In the genomic region with DNA sequence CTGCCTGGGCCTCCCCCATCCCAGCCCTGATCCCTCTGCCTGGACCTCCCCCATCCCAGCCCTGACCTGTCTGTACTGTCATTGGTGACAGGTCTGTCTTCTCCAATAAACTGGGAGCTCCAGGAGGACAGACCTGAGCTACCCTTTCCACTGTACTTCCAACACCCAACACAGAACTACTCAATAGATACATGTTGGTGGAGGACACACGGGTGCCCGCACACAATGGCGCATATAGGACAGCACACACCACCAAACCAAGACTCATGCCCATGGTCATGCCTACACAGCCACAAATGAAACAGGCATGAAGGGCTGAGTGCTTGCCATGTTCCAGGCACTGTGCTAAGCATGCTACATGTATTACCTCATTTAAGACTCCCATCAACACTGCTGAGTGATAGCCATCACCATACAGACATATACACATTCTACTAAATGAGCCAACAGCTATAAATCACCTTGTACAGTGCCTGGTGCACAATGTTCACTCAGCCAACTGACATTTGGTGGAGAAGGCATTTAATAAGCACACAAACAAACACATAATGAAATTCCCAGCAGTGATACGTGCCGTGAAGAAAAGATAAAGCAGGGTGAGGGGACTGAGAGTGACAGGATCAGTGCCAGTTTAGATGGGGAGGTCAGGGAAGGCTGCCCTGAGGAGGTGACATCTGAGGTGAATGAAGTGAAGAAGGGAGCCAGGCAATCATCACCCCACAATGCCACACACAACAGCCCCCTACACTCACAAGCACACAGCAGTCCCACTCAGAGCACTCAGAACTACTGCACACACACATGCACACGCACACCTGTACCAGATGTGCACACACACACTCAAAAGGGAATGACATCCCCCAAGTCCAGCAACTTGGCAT, we compare ENCODE assay signal across 8 cellular contexts. TPM values are rescaled to one million over a fixed set of nuclear protein-coding genes. Genes with fewer than 3 reads are reported as not detected.
A peak's percentile ranks its signal among the peaks of the same experiment; 100 is the strongest.
DNase-seq lines count a peak whose midpoint lies in the region; ATAC-seq and TF ChIP-seq lines count a peak whose summit lies in the region.

No MANE protein-coding gene starts in this region.

- POLR2A ChIA-PET in activated CD8-positive, alpha-beta T cell treated with anti-CD3 and anti-CD28 coated beads, Interleukin-2, amount 10 ng/mL, durations not matched to agents 7 days and 5 days (lab: Charles Lee), result interaction anchor here (0.6 to 1.2 kb wide), 3 partner anchors 8 to 76 kb away, joined by 3 to 4 read pairs (median 3); no protein-coding TSS in a partner anchor

- DNase-seq in heart left ventricle (no peak), left ventricle myocardium superior (no peak), tibial artery (no peak), NCI-H1694 treated with DMSO at 0.1 percent for 48 hours (lab: John Stamatoyannopoulos, UW) (no peak)
- DNase-seq in activated CD8-positive, alpha-beta T cell treated with anti-CD3 and anti-CD28 coated beads, Interleukin-2, amount 10 ng/mL, durations not matched to agents 7 days and 5 days, result no peak

- 58 to 64% (median 62%) methylated on average over 6 of the region's 6 CpGs for WGBS in heart left ventricle, 4 donors

- H3K36me3 ChIP-seq in heart left ventricle (no peaks in the 10 kb centered on the region), iPS-15b (ENCODE audit: control insufficient read depth, insufficient read depth, low read length) (no peaks in the 10 kb centered on the region), tibial artery (no peaks in the 10 kb centered on the region)

- peak overlapping the region; percentile 59 for H3K27ac Mint-ChIP-seq in activated CD8-positive, alpha-beta T cell treated with anti-CD3 and anti-CD28 coated beads, Interleukin-2, amount 10 ng/mL, durations not matched to agents 7 days and 5 days

- intact Hi-C loops in heart left ventricle (cut with DNase I) (loop anchor here (2.0 to 10.0 kb wide), 13 partner anchors 45 to 313 kb away; a partner anchor contains a TSS), left ventricle myocardium superior (cut with micrococcal nuclease) (loop anchor here (10.0 kb wide), 1 partner anchor 53 kb away; no protein-coding TSS in a partner anchor), tibial artery (cut with DNase I; ENCODE audit: low total_unique reads) (loop anchor here (5.0 to 10.0 kb wide), 3 partner anchors 51 to 193 kb away; a partner anchor contains a TSS)

- H3K27me3 ChIP-seq in heart left ventricle (peaks cover 6 to 49% (median 18%) of the 10 kb centered on the region in 9 donors), iPS-15b (ENCODE audit: control insufficient read depth, insufficient read depth, low read length) (peaks cover 25% of the 10 kb centered on the region), tibial artery (peaks cover 0 to 58% of the 10 kb centered on the region in 2 donors)

- H3K27ac ChIP-seq in heart left ventricle, result peak overlapping the region in 1 of 12 donors; percentile 64
- no peak overlapping the region for H3K27ac ChIP-seq in tibial artery

- no peak for TF ChIP-seq CTCF in heart left ventricle (IDR thresholded peaks at IDR 0.05)
- TF ChIP-seq CTCF in tibial artery (IDR thresholded peaks at IDR 0.05), result no peak

- peaks cover 72% of the 10 kb centered on the region for H3K4me1 Mint-ChIP-seq in activated CD8-positive, alpha-beta T cell treated with anti-CD3 and anti-CD28 coated beads, Interleukin-2, amount 10 ng/mL, durations not matched to agents 7 days and 5 days (ENCODE audit: low read depth)

- H3K9me3 Mint-ChIP-seq in activated CD8-positive, alpha-beta T cell treated with anti-CD3 and anti-CD28 coated beads, Interleukin-2, amount 10 ng/mL, durations not matched to agents 7 days and 5 days (ENCODE audit: insufficient read depth), result no peaks in the 10 kb centered on the region

- peak overlapping the region; percentile 86 for H3K4me3 Mint-ChIP-seq in activated CD8-positive, alpha-beta T cell treated with anti-CD3 and anti-CD28 coated beads, Interleukin-2, amount 10 ng/mL, durations not matched to agents 7 days and 5 days

- no peaks in the 10 kb centered on the region for H3K27me3 Mint-ChIP-seq in activated CD8-positive, alpha-beta T cell treated with anti-CD3 and anti-CD28 coated beads, Interleukin-2, amount 10 ng/mL, durations not matched to agents 7 days and 5 days (ENCODE audit: low read depth)

- peaks cover 2 to 64% (median 10%) of the 10 kb centered on the region in 12 donors for H3K4me1 ChIP-seq in heart left ventricle
- no peaks in the 10 kb centered on the region for H3K4me1 ChIP-seq in iPS-15b (ENCODE audit: control insufficient read depth, insufficient read depth, low read length)
- peaks cover 0 to 14% (median 12%) of the 10 kb centered on the region in 4 donors for H3K4me1 ChIP-seq in tibial artery

- no peaks in the 10 kb centered on the region for H3K36me3 Mint-ChIP-seq in activated CD8-positive, alpha-beta T cell treated with anti-CD3 and anti-CD28 coated beads, Interleukin-2, amount 10 ng/mL, durations not matched to agents 7 days and 5 days (ENCODE audit: low read depth)

- no peak overlapping the region for H3K9ac ChIP-seq in iPS-15b (ENCODE audit: low read depth, low read length)

- no peak for ATAC-seq in heart left ventricle
- ATAC-seq in left ventricle myocardium superior, result no peak
- no peak for ATAC-seq in activated CD8-positive, alpha-beta T cell treated with anti-CD3 and anti-CD28 coated beads, Interleukin-2, amount 10 ng/mL, durations not matched to agents 7 days and 5 days
- no peak for ATAC-seq in GM19452 (IDR thresholded peaks at IDR 0.05; ENCODE audit: unreplicated experiment)
- ATAC-seq in HG03108 (IDR thresholded peaks at IDR 0.05; ENCODE audit: unreplicated experiment), result no peak

- TF ChIP-seq POLR2A in heart left ventricle (IDR thresholded peaks at IDR 0.05), result no peak

- H3K4me3 ChIP-seq in heart left ventricle, result peak overlapping the region in 8 of 12 donors; percentile 16 to 65 (median 39)
- peak overlapping the region; percentile 72 for H3K4me3 ChIP-seq in iPS-15b (ENCODE audit: low read depth, low read length)
- peak overlapping the region; percentile 16 to 32 for H3K4me3 ChIP-seq in tibial artery

- CTCF ChIA-PET in activated CD8-positive, alpha-beta T cell treated with anti-CD3 and anti-CD28 coated beads, Interleukin-2, amount 10 ng/mL, durations not matched to agents 7 days and 5 days (lab: Charles Lee), result interaction anchor here (1.1 to 4.2 kb wide), 11 partner anchors 8 to 309 kb away, joined by 3 to 46 read pairs (median 8); a partner anchor contains a TSS

- H3K9me3 ChIP-seq in heart left ventricle (no peaks in the 10 kb centered on the region), iPS-15b (ENCODE audit: control insufficient read depth, insufficient read depth, low read length) (no peaks in the 10 kb centered on the region), tibial artery (no peaks in the 10 kb centered on the region)

RNA-seq across cellular contexts. Expression of a gene that starts 0.9 kb away (rescaled TPM):
- total RNA-seq in heart left ventricle, result 10 to 100 TPM in 1 of 9 donors, 1 to 10 TPM in 1, under 1 TPM in 7; 0.16 to 10.1 (median 0.50) TPM
- polyA plus RNA-seq in heart left ventricle, result under 1 TPM; 0.61 to 0.69 TPM
- total RNA-seq in left ventricle myocardium superior, result 1.8 TPM
- 10 to 100 TPM; 15.7 to 16.3 TPM for total RNA-seq in activated CD8-positive, alpha-beta T cell treated with anti-CD3 and anti-CD28 coated beads, Interleukin-2, amount 10 ng/mL, durations not matched to agents 7 days and 5 days

RNA-seq across cellular contexts. Expression of a gene that starts 55.4 kb away (rescaled TPM):
- total RNA-seq in heart left ventricle, result 10 to 100 TPM in 3 of 9 donors, 1 to 10 TPM in 6; 6.3 to 17.7 (median 8.8) TPM
- polyA plus RNA-seq in heart left ventricle, result 1 to 10 TPM; 5.1 to 6.9 TPM
- 10.2 TPM for total RNA-seq in left ventricle myocardium superior
- total RNA-seq in activated CD8-positive, alpha-beta T cell treated with anti-CD3 and anti-CD28 coated beads, Interleukin-2, amount 10 ng/mL, durations not matched to agents 7 days and 5 days, result 10 to 100 TPM; 14.0 to 14.3 TPM
